Comparison of ENCODE assay signal across 31 cellular contexts in genomic region chr12:77979597-77980250, GRCh38.
DNase-seq lines count a peak whose midpoint lies in the region; ATAC-seq and TF ChIP-seq lines count a peak whose summit lies in the region.
"Had no signal": no experiment of that assay in that cellular context is flagged by ENCODE, and none has a peak within 500 bp of the region (broad histone marks: within the 10 kb centered on the region; RNA-seq: fewer than 3 reads in every experiment).

No MANE protein-coding gene starts in this region.

- TF ChIP-seq CTCF in OCI-LY7 (conservative IDR thresholded peaks at IDR 0.05; ENCODE audit: low read length), result no peak

- no peaks in the 10 kb centered on the region; the same call in 1 of the 2 replicates for H3K36me3 ChIP-seq in OCI-LY7 (ENCODE audit: insufficient read depth, low read length)
- H3K36me3 ChIP-seq in CD4-positive, alpha-beta memory T cell (ENCODE audit: insufficient read depth, low read length), result no peaks in the 10 kb centered on the region
- H3K36me3 ChIP-seq: colonic mucosa, esophagus squamous epithelium, left lung, MG63, tibial artery had no signal

- H3K4me2 ChIP-seq in OCI-LY7 (ENCODE audit: low read length), result peak overlapping the region; percentile 24

- BruUV-seq in OCI-LY7 (replicated peaks; lab: Mats Ljungman, UMichigan), result no TSS peak

- peak; percentile 73 for ATAC-seq in GM18868 (IDR thresholded peaks at IDR 0.05; ENCODE audit: unreplicated experiment)
- ATAC-seq: left lung, Panc1 had no signal

- no peaks in the 10 kb centered on the region for H3K9me2 ChIP-seq in OCI-LY7 (ENCODE audit: insufficient read depth, low read length)

- no peaks in the 10 kb centered on the region; the same call in 1 of the 2 replicates for H3K9me3 ChIP-seq in OCI-LY7 (ENCODE audit: low read length)
- H3K9me3 ChIP-seq in CD4-positive, alpha-beta memory T cell (ENCODE audit: control insufficient read depth in 1 of 2, low read length in 2 of 2), result no peaks in the 10 kb centered on the region
- H3K9me3 ChIP-seq: colonic mucosa, esophagus squamous epithelium, left lung, MG63, psoas muscle, tibial artery had no signal

- H2AFZ ChIP-seq in OCI-LY7 (ENCODE audit: low read length), result peak overlapping the region; percentile 56

- peaks cover 0 to 21% (median 6%) of the 10 kb centered on the region in 8 donors for H3K9me3 Mint-ChIP-seq in CD4-positive, alpha-beta memory T cell
- H3K9me3 Mint-ChIP-seq: activated naive CD4-positive, alpha-beta T cell treated with anti-CD3 and anti-CD28 coated beads, Interleukin-2, amount 10 ng/mL, durations not matched to agents 7 days and 5 days; activated T-helper 1 cell treated with anti-CD3 and anti-CD28 coated beads, Interleukin-12 subunit alpha, Interleukin-12 subunit beta, Interleukin-2, Interleukin-4 antibody, amounts not matched to agents 30 ng/mL and 10 ng/mL and 1 ng/mL, durations not matched to agents 14 hours and 24 hours and 36 hours had no signal

- no peak overlapping the region for H3K4me3 Mint-ChIP-seq in CD4-positive, alpha-beta memory T cell
- H3K4me3 Mint-ChIP-seq: activated naive CD4-positive, alpha-beta T cell treated with anti-CD3 and anti-CD28 coated beads, Interleukin-2, amount 10 ng/mL, durations not matched to agents 7 days and 5 days; activated T-helper 1 cell treated with anti-CD3 and anti-CD28 coated beads, Interleukin-12 subunit alpha, Interleukin-12 subunit beta, Interleukin-2, Interleukin-4 antibody, amounts not matched to agents 30 ng/mL and 10 ng/mL and 1 ng/mL, durations not matched to agents 14 hours and 24 hours and 36 hours; CD8-positive, alpha-beta memory T cell; stimulated activated naive CD8-positive, alpha-beta T cell treated with anti-CD3 and anti-CD28 coated beads, Interleukin-15, Interleukin-2, amounts not matched to agents 100 ng/mL and 50 ng/mL, for 24 hours had no signal

- H4K20me1 ChIP-seq in OCI-LY7 (ENCODE audit: insufficient read depth, low read length), result no peaks in the 10 kb centered on the region

- no peaks in the 10 kb centered on the region for H3K36me3 Mint-ChIP-seq in CD4-positive, alpha-beta memory T cell
- H3K36me3 Mint-ChIP-seq: activated naive CD4-positive, alpha-beta T cell treated with anti-CD3 and anti-CD28 coated beads, Interleukin-2, amount 10 ng/mL, durations not matched to agents 7 days and 5 days; CD8-positive, alpha-beta memory T cell had no signal

- H3K27me3 ChIP-seq in CD4-positive, alpha-beta memory T cell (ENCODE audit: insufficient read depth, low read length), result no peaks in the 10 kb centered on the region
- H3K27me3 ChIP-seq: colonic mucosa, esophagus squamous epithelium, left lung, MG63, tibial artery had no signal

- POLR2A ChIA-PET in OCI-LY7 (lab: Charles Lee), result interaction anchor here (0.7 to 0.9 kb wide), 2 partner anchors 50 to 546 kb away, joined by 3 read pairs; no protein-coding TSS in a partner anchor
- POLR2A ChIA-PET in CD4-positive, alpha-beta memory T cell (lab: Charles Lee; ENCODE audit: partially characterized antibody), result no interaction called here

- H3K4me1 Mint-ChIP-seq in CD4-positive, alpha-beta memory T cell, result no peaks in the 10 kb centered on the region
- H3K4me1 Mint-ChIP-seq: activated naive CD4-positive, alpha-beta T cell treated with anti-CD3 and anti-CD28 coated beads, Interleukin-2, amount 10 ng/mL, durations not matched to agents 7 days and 5 days; CD8-positive, alpha-beta memory T cell had no signal

- CTCF ChIA-PET in OCI-LY7 (lab: Charles Lee; ENCODE audit: unreplicated experiment), result no interaction called here
- CTCF ChIA-PET in CD4-positive, alpha-beta memory T cell (lab: Charles Lee; ENCODE audit: partially characterized antibody), result no interaction called here

- no peaks in the 10 kb centered on the region for H3K27me3 Mint-ChIP-seq in CD4-positive, alpha-beta memory T cell
- H3K27me3 Mint-ChIP-seq: activated naive CD4-positive, alpha-beta T cell treated with anti-CD3 and anti-CD28 coated beads, Interleukin-2, amount 10 ng/mL, durations not matched to agents 7 days and 5 days; CD8-positive, alpha-beta memory T cell; stimulated activated naive CD8-positive, alpha-beta T cell treated with anti-CD3 and anti-CD28 coated beads, Interleukin-15, Interleukin-2, amounts not matched to agents 100 ng/mL and 50 ng/mL, for 24 hours had no signal

- H3K79me2 ChIP-seq in OCI-LY7 (ENCODE audit: insufficient read depth, low read depth, low read length), result no peaks in the 10 kb centered on the region

- no peak overlapping the region for H3K27ac Mint-ChIP-seq in CD4-positive, alpha-beta memory T cell
- H3K27ac Mint-ChIP-seq: activated naive CD4-positive, alpha-beta T cell treated with anti-CD3 and anti-CD28 coated beads, Interleukin-2, amount 10 ng/mL, durations not matched to agents 7 days and 5 days; activated T-helper 1 cell treated with anti-CD3 and anti-CD28 coated beads, Interleukin-12 subunit alpha, Interleukin-12 subunit beta, Interleukin-2, Interleukin-4 antibody, amounts not matched to agents 30 ng/mL and 10 ng/mL and 1 ng/mL, durations not matched to agents 14 hours and 24 hours and 36 hours; CD8-positive, alpha-beta memory T cell; stimulated activated naive CD8-positive, alpha-beta T cell treated with anti-CD3 and anti-CD28 coated beads, Interleukin-15, Interleukin-2, amounts not matched to agents 100 ng/mL and 50 ng/mL, for 24 hours had no signal

- DNase-seq in A172 (ENCODE audit: low spot score), result peak; percentile 29
- peak; percentile 17 for DNase-seq in OCI-LY7 (ENCODE audit: low spot score)
- peak; percentile 11 for DNase-seq in dermis blood vessel endothelial cell
- no peak for DNase-seq in dedifferentiated amniotic fluid mesenchymal stem cell (ENCODE audit: extremely low spot score)
- DNase-seq in CD4-positive, alpha-beta memory T cell, result no peak
- DNase-seq in mucosa of gallbladder (ENCODE audit: low spot score), result no peak
- no peak for DNase-seq in nucleus accumbens (lab: John Stamatoyannopoulos, UW)
- DNase-seq: 8988T; activated CD4-positive, alpha-beta T cell treated with anti-CD3 and anti-CD28 coated beads, Interleukin-2, amount 50 U/mL, for 4 hours; activated naive CD4-positive, alpha-beta T cell treated with anti-CD3 and anti-CD28 coated beads, Interleukin-2, amount 10 ng/mL, durations not matched to agents 7 days and 5 days; amniotic stem cell; CD8-positive, alpha-beta memory T cell; colonic mucosa; esophagus squamous epithelium; GDM1; KBM-7; left lung; mesenchymal stem cell; MG63; NCI-H1436 treated with DMSO at 0.1 percent for 48 hours; NCI-H510A treated with DMSO at 0.1 percent for 48 hours; NK-92 treated with Interleukin-12 subunit alpha and Interleukin-12 subunit beta, amount 100 ng/mL, for 24 hours; psoas muscle; SIG-M5; stimulated activated CD4-positive, alpha-beta T cell treated with anti-CD3 and anti-CD28 coated beads, Interleukin-15, amount 100 ng/mL, for 24 hours; T-helper 1 cell; tibial artery had no signal

- intact Hi-C loops in OCI-LY7 (cut with micrococcal nuclease; ENCODE audit: unreplicated experiment), result no loop called here
- intact Hi-C loops in CD4-positive, alpha-beta memory T cell (cut with micrococcal nuclease), result no loop called here

- H3K4me3 ChIP-seq in OCI-LY7 (ENCODE audit: low read depth, low read length, poor library complexity, severe bottlenecking), result no peak overlapping the region
- no peak overlapping the region for H3K4me3 ChIP-seq in CD4-positive, alpha-beta memory T cell (ENCODE audit: low read length in 2 of 2)
- H3K4me3 ChIP-seq: colonic mucosa, esophagus squamous epithelium, left lung, MG63, psoas muscle, tibial artery had no signal

- no peak overlapping the region for H3K27ac ChIP-seq in OCI-LY7 (ENCODE audit: low read depth, low read length, poor library complexity, severe bottlenecking)
- H3K27ac ChIP-seq in CD4-positive, alpha-beta memory T cell (ENCODE audit: low read depth, low read length), result no peak overlapping the region
- H3K27ac ChIP-seq: colonic mucosa, esophagus squamous epithelium, left lung, psoas muscle, tibial artery had no signal

- H3K4me1 ChIP-seq in OCI-LY7 (ENCODE audit: insufficient read depth, low read length, poor library complexity, severe bottlenecking), result peaks cover 18% of the 10 kb centered on the region
- H3K4me1 ChIP-seq in CD4-positive, alpha-beta memory T cell (ENCODE audit: insufficient read depth, low read length), result no peaks in the 10 kb centered on the region
- H3K4me1 ChIP-seq: colonic mucosa, esophagus squamous epithelium, left lung, psoas muscle, tibial artery had no signal

Comparison
In these comparisons a context has a peak if more than half of its experiments do, and no peak if none do; other contexts are left out.
1. DNase-seq: peak in A172 (single experiment), OCI-LY7 (single experiment) and dermis blood vessel endothelial cell (single experiment); none in dedifferentiated amniotic fluid mesenchymal stem cell (single experiment), CD4-positive, alpha-beta memory T cell (0 of 5), mucosa of gallbladder (single experiment) and nucleus accumbens (0 of 56).